Comparison of ENCODE assay signal across 8 cellular contexts in genomic region chr2:233059797-233060499, GRCh38. TPM values are rescaled to one million over a fixed set of nuclear protein-coding genes. Genes with fewer than 3 reads are reported as not detected.
DNase-seq lines count a peak whose midpoint lies in the region; ATAC-seq and TF ChIP-seq lines count a peak whose summit lies in the region.

Gene INPP5D, plus strand, starts transcription at chr2:233060342. Its CDS starts 137 bp downstream, at chr2:233060479.

- no peak for TF ChIP-seq CTCF in body of pancreas (IDR thresholded peaks at IDR 0.05)
- no peak for TF ChIP-seq CTCF in thoracic aorta (IDR thresholded peaks at IDR 0.05)

- H3K27ac ChIP-seq in body of pancreas (peak within 1 kb of the TSS in 2 of 4 donors; percentile 59 to 67), thoracic aorta (peak within 1 kb of the TSS in 1 of 2 donors; percentile 55)

- DNase-seq in T-helper 22 cell (ENCODE audit: low read depth) (peak; percentile 65), body of pancreas (peak in 2 of 4 donors; percentile 28 to 64), naive B cell (peak; percentile 87), thoracic aorta (ENCODE audit: low spot score) (no peak), NCI-H146 treated with DMSO at 0.1 percent for 48 hours (lab: John Stamatoyannopoulos, UW; ENCODE audit: unreplicated experiment) (no peak), OCI-M2 (lab: John Stamatoyannopoulos, UW; ENCODE audit: unreplicated experiment) (no peak)

- ATAC-seq in HG03139 (IDR thresholded peaks at IDR 0.05; ENCODE audit: unreplicated experiment), result peak; percentile 46
- peak; percentile 7 for ATAC-seq in body of pancreas
- ATAC-seq in naive B cell (ENCODE audit: low read depth in 2 of 2), result peak; percentile 80 to 81
- no peak for ATAC-seq in thoracic aorta (ENCODE audit: insufficient number of reproducible peaks, low FRiP score, low read depth)

- H3K27me3 ChIP-seq in body of pancreas, result no peaks in the 10 kb centered on the region
- no peaks in the 10 kb centered on the region for H3K27me3 ChIP-seq in thoracic aorta (replicated peaks; ENCODE audit: insufficient read depth)

- intact Hi-C loops in body of pancreas (cut with DNase I), result loop anchor here (10.0 kb wide), 1 partner anchor 455 kb away; no protein-coding TSS in a partner anchor

- H3K36me3 Mint-ChIP-seq in naive B cell, result peaks cover 0 to 5% of the 10 kb centered on the region in 2 donors

- no peaks in the 10 kb centered on the region for H3K36me3 ChIP-seq in body of pancreas (replicated peaks in 1 of 2; ENCODE audit: insufficient read depth in 1 of 2, low read depth in 2 of 2)
- no peaks in the 10 kb centered on the region for H3K36me3 ChIP-seq in thoracic aorta

- peak within 1 kb of the TSS; percentile 73 to 99 (median 96) for H3K4me3 Mint-ChIP-seq in naive B cell

- H3K27me3 Mint-ChIP-seq in naive B cell, result no peaks in the 10 kb centered on the region

- in situ Hi-C loops in GM18951 (cut with MboI; ENCODE audit: low sequenced_read_pairs, unreplicated experiment), result no loop called here

- H3K4me1 ChIP-seq in body of pancreas (no peaks in the 10 kb centered on the region), thoracic aorta (ENCODE audit: control insufficient read depth in 1 of 2, low read depth in 2 of 2) (peaks cover 0 to 3% of the 10 kb centered on the region in 2 donors)

- TF ChIP-seq POLR2A in GM18951 (IDR thresholded peaks at IDR 0.05; ENCODE audit: extremely low read depth, insufficient read depth, insufficient read length), result peak; percentile 92
- TF ChIP-seq POLR2A in body of pancreas (IDR thresholded peaks at IDR 0.05), result peak in 2 of 3 donors; percentile 40 to 59

- H3K4me1 Mint-ChIP-seq in naive B cell, result peaks cover 36 to 55% (median 48%) of the 10 kb centered on the region in 3 donors

- peak within 1 kb of the TSS; percentile 92 to 99 (median 98) for H3K27ac Mint-ChIP-seq in naive B cell

- H3K9me3 ChIP-seq in body of pancreas (no peaks in the 10 kb centered on the region), thoracic aorta (no peaks in the 10 kb centered on the region)

- 34 to 73% methylated on average over 10 to 26 of the region's 26 CpGs for WGBS in body of pancreas, 2 donors

- H3K9me3 Mint-ChIP-seq in naive B cell, result peaks cover 0 to 4% (median 0%) of the 10 kb centered on the region in 7 donors

- no peak within 1 kb of the TSS for H3K4me3 ChIP-seq in body of pancreas
- H3K4me3 ChIP-seq in thoracic aorta, result peak within 1 kb of the TSS; percentile 72

RNA-seq across cellular contexts. Expression of gene INPP5D, which starts in this region (rescaled TPM):
- total RNA-seq in body of pancreas (1 to 10 TPM in 1 of 2 donors, under 1 TPM in 1; 0.99 to 8.8 TPM), thoracic aorta (10 to 100 TPM; 24.2 to 49.7 TPM)
- 100 to 1,000 TPM in 4 of 6 donors, 10 to 100 TPM in 2; 56.8 to 230 (median 102) TPM for polyA plus RNA-seq in naive B cell (ENCODE audit: low read depth in 6 of 6)

Comparison
In these comparisons a context has a peak if more than half of its experiments do, and no peak if none do; other contexts are left out.
1. DNase-seq: peak in T-helper 22 cell (single experiment) and naive B cell (single experiment); none in thoracic aorta (single experiment), NCI-H146 treated with DMSO at 0.1 percent for 48 hours (single experiment) and OCI-M2 (single experiment).